ENCODE assay signal across 16 cellular contexts in the genomic region with DNA sequence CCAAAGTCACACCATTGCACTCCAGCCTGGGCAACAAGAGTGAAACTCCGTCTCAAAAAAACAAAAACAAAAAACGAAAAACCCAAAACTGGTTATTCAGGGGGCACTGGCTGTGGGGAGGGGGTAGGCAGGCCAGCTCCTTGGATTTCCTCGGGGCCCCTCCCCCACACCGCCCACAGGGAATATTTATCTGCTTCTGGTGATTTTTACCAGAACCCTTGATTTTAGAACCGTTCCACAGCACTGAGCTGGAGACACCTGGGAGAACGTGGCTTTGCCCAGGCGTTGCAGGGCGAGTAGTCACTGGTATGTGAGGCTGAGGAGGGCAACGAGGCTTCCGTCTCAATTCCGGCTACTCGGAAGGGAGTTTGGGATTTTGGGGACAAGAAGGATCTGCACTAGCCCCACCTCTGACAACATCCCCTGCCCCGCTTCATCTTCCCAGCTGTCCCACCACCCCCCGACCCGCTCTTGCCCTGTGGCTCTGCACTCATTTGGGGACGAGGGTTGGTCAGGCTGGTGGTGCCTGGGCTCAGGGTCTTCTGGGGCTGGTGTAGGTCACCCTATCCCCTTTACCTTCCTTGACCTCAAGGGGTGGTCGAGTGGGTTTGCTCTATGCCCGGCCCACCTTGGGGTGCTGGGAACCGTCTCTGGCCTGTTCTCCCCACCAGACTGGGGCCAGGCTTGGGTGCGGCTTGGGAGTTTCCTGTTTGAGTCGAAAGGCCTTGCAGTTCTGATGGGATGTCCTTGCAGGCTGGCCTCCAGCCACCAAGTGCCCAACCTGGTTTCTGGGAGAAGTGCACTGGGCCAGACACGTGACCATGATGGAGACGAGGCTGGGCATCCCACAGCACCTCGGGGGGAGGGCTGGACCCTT. TPM values are rescaled to one million over a fixed set of nuclear protein-coding genes. Genes with fewer than 3 reads are reported as not detected.
DNase-seq lines count a peak whose midpoint lies in the region; ATAC-seq, FAIRE-seq and TF ChIP-seq lines count a peak whose summit lies in the region.
"Had no signal": no experiment of that assay in that cellular context is flagged by ENCODE, and none has a peak within 500 bp of the region (broad histone marks: within the 10 kb centered on the region; RNA-seq: fewer than 3 reads in every experiment).

No MANE protein-coding gene starts in this region.

- TF ChIP-seq CTCF in RWPE1 (conservative IDR thresholded peaks at IDR 0.05; ENCODE audit: low read depth) = no peak

- intact Hi-C loops in CD4-positive, alpha-beta memory T cell (cut with micrococcal nuclease) = no loop called here

- H3K27ac Mint-ChIP-seq in stimulated activated naive B cell treated with anti-CD40 and anti-IgM and Interleukin-4, amounts not matched to agents 10 μg/mL and 1 μg/mL and 100 μg/mL, for 72 hours = no peak overlapping the region
- no peak overlapping the region for H3K27ac Mint-ChIP-seq in T-helper 2 cell treated with Interferon-gamma antibody and Interleukin-4, amounts not matched to agents 5 μg/mL and 100 μg/mL, for 36 hours
- no peak overlapping the region for H3K27ac Mint-ChIP-seq in CD4-positive, alpha-beta memory T cell

- no peaks in the 10 kb centered on the region for H3K9me3 ChIP-seq in CD4-positive, alpha-beta memory T cell (ENCODE audit: control insufficient read depth in 1 of 2, low read length in 2 of 2)
- H3K9me3 ChIP-seq: Caco-2, MG63 had no signal

- peak overlapping the region; percentile 14 for H3K27ac ChIP-seq in RWPE1
- no peak overlapping the region for H3K27ac ChIP-seq in CD4-positive, alpha-beta memory T cell (ENCODE audit: low read depth, low read length)

- peak overlapping the region; percentile 8 to 14 for H3K4me3 Mint-ChIP-seq in stimulated activated naive B cell treated with anti-CD40 and anti-IgM and Interleukin-4, amounts not matched to agents 10 μg/mL and 1 μg/mL and 100 μg/mL, for 72 hours
- H3K4me3 Mint-ChIP-seq in T-helper 2 cell treated with Interferon-gamma antibody and Interleukin-4, amounts not matched to agents 5 μg/mL and 100 μg/mL, for 36 hours = no peak overlapping the region
- no peak overlapping the region for H3K4me3 Mint-ChIP-seq in CD4-positive, alpha-beta memory T cell

- H3K27me3 Mint-ChIP-seq in stimulated activated naive B cell treated with anti-CD40 and anti-IgM and Interleukin-4, amounts not matched to agents 10 μg/mL and 1 μg/mL and 100 μg/mL, for 72 hours = peaks cover 19 to 24% of the 10 kb centered on the region in 2 donors
- H3K27me3 Mint-ChIP-seq in T-helper 2 cell treated with Interferon-gamma antibody and Interleukin-4, amounts not matched to agents 5 μg/mL and 100 μg/mL, for 36 hours (ENCODE audit: low read depth) = peaks cover 5% of the 10 kb centered on the region
- peaks cover 20 to 38% of the 10 kb centered on the region in 2 donors for H3K27me3 Mint-ChIP-seq in CD4-positive, alpha-beta memory T cell

- no peak overlapping the region for H3K4me3 ChIP-seq in CD4-positive, alpha-beta memory T cell (ENCODE audit: low read length in 2 of 2)
- H3K4me3 ChIP-seq: MG63 had no signal

- peaks cover 17% of the 10 kb centered on the region for H3K4me1 ChIP-seq in CD4-positive, alpha-beta memory T cell (ENCODE audit: insufficient read depth, low read length)

- POLR2A ChIA-PET in RWPE1 (lab: Yijun Ruan, JAX; ENCODE audit: low non-redundant PET) = no interaction called here
- POLR2A ChIA-PET in CD4-positive, alpha-beta memory T cell (lab: Charles Lee; ENCODE audit: partially characterized antibody) = no interaction called here

- DNase-seq in GM12891 (ENCODE audit: insufficient read length, low spot score) = no peak
- no peak for DNase-seq in RWPE1 (ENCODE audit: low spot score)
- peak; percentile 8 for DNase-seq in iPS-NIHi7 (ENCODE audit: extremely low spot score)
- no peak for DNase-seq in stimulated activated naive B cell treated with anti-CD40 and anti-IgM and Interleukin-4, amounts not matched to agents 10 μg/mL and 1 μg/mL and 100 μg/mL, for 72 hours
- no peak for DNase-seq in T-helper 2 cell treated with Interferon-gamma antibody and Interleukin-4, amounts not matched to agents 5 μg/mL and 100 μg/mL, for 36 hours (ENCODE audit: low spot score)
- no peak for DNase-seq in DMS114 treated with DMSO at 0.1 percent for 48 hours (lab: John Stamatoyannopoulos, UW; ENCODE audit: unreplicated experiment)
- DNase-seq in CD4-positive, alpha-beta memory T cell = no peak
- DNase-seq: Caco-2, GOT3, MG63, NCI-H1092 treated with DMSO at 0.1 percent for 48 hours, NCI-H1694, NCI-H2107, NCI-H2227 treated with DMSO at 0.1 percent for 48 hours, NCI-H524 treated with DMSO at 0.1 percent for 48 hours had no signal

- no peaks in the 10 kb centered on the region for H3K36me3 ChIP-seq in CD4-positive, alpha-beta memory T cell (ENCODE audit: insufficient read depth, low read length)

- H3K27me3 ChIP-seq in CD4-positive, alpha-beta memory T cell (ENCODE audit: insufficient read depth, low read length) = no peaks in the 10 kb centered on the region
- H3K27me3 ChIP-seq: MG63 had no signal

- CTCF ChIA-PET in RWPE1 (lab: Yijun Ruan, JAX) = no interaction called here
- CTCF ChIA-PET in CD4-positive, alpha-beta memory T cell (lab: Charles Lee; ENCODE audit: partially characterized antibody) = no interaction called here

- peaks cover 14 to 50% of the 10 kb centered on the region in 2 donors for H3K4me1 Mint-ChIP-seq in stimulated activated naive B cell treated with anti-CD40 and anti-IgM and Interleukin-4, amounts not matched to agents 10 μg/mL and 1 μg/mL and 100 μg/mL, for 72 hours
- H3K4me1 Mint-ChIP-seq in T-helper 2 cell treated with Interferon-gamma antibody and Interleukin-4, amounts not matched to agents 5 μg/mL and 100 μg/mL, for 36 hours (ENCODE audit: low read depth) = peaks cover 36% of the 10 kb centered on the region
- peaks cover 0 to 10% (median 5%) of the 10 kb centered on the region in 4 donors for H3K4me1 Mint-ChIP-seq in CD4-positive, alpha-beta memory T cell

- peak; percentile 51 for FAIRE-seq in GM12891 (lab: Jason Lieb, UNC)
- FAIRE-seq: RCC 7860 had no signal

- no peak for TF ChIP-seq POLR2A in GM12891 (IDR thresholded peaks at IDR 0.05; ENCODE audit: low read depth, low read length)

- ATAC-seq in stimulated activated naive B cell treated with anti-CD40 and anti-IgM and Interleukin-4, amounts not matched to agents 10 μg/mL and 1 μg/mL and 100 μg/mL, for 72 hours (replicated peaks) = no peak

- peaks cover 0 to 5% of the 10 kb centered on the region in 2 donors for H3K9me3 Mint-ChIP-seq in stimulated activated naive B cell treated with anti-CD40 and anti-IgM and Interleukin-4, amounts not matched to agents 10 μg/mL and 1 μg/mL and 100 μg/mL, for 72 hours
- H3K9me3 Mint-ChIP-seq in T-helper 2 cell treated with Interferon-gamma antibody and Interleukin-4, amounts not matched to agents 5 μg/mL and 100 μg/mL, for 36 hours = no peaks in the 10 kb centered on the region
- no peaks in the 10 kb centered on the region for H3K9me3 Mint-ChIP-seq in CD4-positive, alpha-beta memory T cell

- peaks cover 59 to 63% of the 10 kb centered on the region in 2 donors for H3K36me3 Mint-ChIP-seq in stimulated activated naive B cell treated with anti-CD40 and anti-IgM and Interleukin-4, amounts not matched to agents 10 μg/mL and 1 μg/mL and 100 μg/mL, for 72 hours
- peaks cover 38% of the 10 kb centered on the region for H3K36me3 Mint-ChIP-seq in T-helper 2 cell treated with Interferon-gamma antibody and Interleukin-4, amounts not matched to agents 5 μg/mL and 100 μg/mL, for 36 hours (ENCODE audit: low read depth)
- H3K36me3 Mint-ChIP-seq in CD4-positive, alpha-beta memory T cell = no peaks in the 10 kb centered on the region

TF ChIP-seq in GM12891, 5 proteins besides CTCF, POLR2A, EP300 and RAD21:
- peak; percentile 19; the same call in 1 of the 2 replicates for TF ChIP-seq POLR2AphosphoS5 (IDR thresholded peaks at IDR 0.05; ENCODE audit: low read depth, low read length)
- no peak for TF ChIP-seq TAF1 (IDR thresholded peaks at IDR 0.05; ENCODE audit: low read depth, low read length)

RNA-seq across cellular contexts. Expression of a gene that starts 3.5 kb away (rescaled TPM):
- 33.3 TPM for polyA plus RNA-seq in GM12891 (2012; ENCODE audit: low read depth, missing spikeins)
- 1 to 10 TPM; 1.2 to 2.7 TPM for total RNA-seq in CD4-positive, alpha-beta memory T cell
- under 1 TPM; 0.23 to 0.32 TPM for polyA plus RNA-seq in CD4-positive, alpha-beta memory T cell

RNA-seq across cellular contexts. Expression of a gene that starts 53.5 kb away (rescaled TPM):
- polyA plus RNA-seq in GM12891 (2012; ENCODE audit: low read depth, missing spikeins) = 116 TPM
- 10 to 100 TPM; 86.5 to 95.8 TPM for total RNA-seq in CD4-positive, alpha-beta memory T cell
- 100 to 1,000 TPM; 204 to 227 TPM for polyA plus RNA-seq in CD4-positive, alpha-beta memory T cell

Comparison
In these comparisons a context has a peak if more than half of its experiments do, and no peak if none do; other contexts are left out.
1. H3K4me3 Mint-ChIP-seq: peak in stimulated activated naive B cell treated with anti-CD40 and anti-IgM and Interleukin-4, amounts not matched to agents 10 μg/mL and 1 μg/mL and 100 μg/mL, for 72 hours (2 of 2); none in T-helper 2 cell treated with Interferon-gamma antibody and Interleukin-4, amounts not matched to agents 5 μg/mL and 100 μg/mL, for 36 hours (single experiment) and CD4-positive, alpha-beta memory T cell (0 of 8).